11 cellular contexts compared by ENCODE assay signal in genomic region chr14:22821193-22822016, GRCh38. TPM values are rescaled to one million over a fixed set of nuclear protein-coding genes. Genes with fewer than 3 reads are reported as not detected.
DNase-seq lines count a peak whose midpoint lies in the region; ATAC-seq, FAIRE-seq and TF ChIP-seq lines count a peak whose summit lies in the region.
"Had no signal": no experiment of that assay in that cellular context is flagged by ENCODE, and none has a peak within 500 bp of the region (broad histone marks: within the 10 kb centered on the region; RNA-seq: fewer than 3 reads in every experiment).

No MANE protein-coding gene starts in this region.

- peaks cover 2% of the 10 kb centered on the region for H3K36me3 Mint-ChIP-seq in activated T-helper 1 cell treated with anti-CD3 and anti-CD28 coated beads, Interleukin-12 subunit alpha, Interleukin-12 subunit beta, Interleukin-2, Interleukin-4 antibody, amounts not matched to agents 30 ng/mL and 10 ng/mL and 1 ng/mL, durations not matched to agents 14 hours and 24 hours and 36 hours (ENCODE audit: low read depth)
- no peaks in the 10 kb centered on the region for H3K36me3 Mint-ChIP-seq in CD4-positive, alpha-beta T cell (ENCODE audit: low read depth)

- H3K9me3 Mint-ChIP-seq in activated T-helper 1 cell treated with anti-CD3 and anti-CD28 coated beads, Interleukin-12 subunit alpha, Interleukin-12 subunit beta, Interleukin-2, Interleukin-4 antibody, amounts not matched to agents 30 ng/mL and 10 ng/mL and 1 ng/mL, durations not matched to agents 14 hours and 24 hours and 36 hours, result no peaks in the 10 kb centered on the region
- H3K9me3 Mint-ChIP-seq in CD4-positive, alpha-beta T cell, result no peaks in the 10 kb centered on the region

- ATAC-seq in HepG2, result peak; percentile 50
- ATAC-seq in right lobe of liver, result no peak
- ATAC-seq in HG03439 (IDR thresholded peaks at IDR 0.05; ENCODE audit: unreplicated experiment), result no peak
- no peak for ATAC-seq in CD4-positive, alpha-beta T cell (ENCODE audit: poor library complexity)

- H3K4me2 ChIP-seq in HepG2 (ENCODE audit: low read depth, low read length), result peak overlapping the region; percentile 60

- peaks cover 35% of the 10 kb centered on the region for H3K4me1 Mint-ChIP-seq in activated T-helper 1 cell treated with anti-CD3 and anti-CD28 coated beads, Interleukin-12 subunit alpha, Interleukin-12 subunit beta, Interleukin-2, Interleukin-4 antibody, amounts not matched to agents 30 ng/mL and 10 ng/mL and 1 ng/mL, durations not matched to agents 14 hours and 24 hours and 36 hours (ENCODE audit: low read depth)
- peaks cover 23% of the 10 kb centered on the region for H3K4me1 Mint-ChIP-seq in CD4-positive, alpha-beta T cell (ENCODE audit: low read depth)

- peak overlapping the region; percentile 10 for H2AFZ ChIP-seq in HepG2 (ENCODE audit: low read length)

- no peak overlapping the region for H3K9ac ChIP-seq in HepG2 (ENCODE audit: insufficient read depth, low read depth, low read length)

- H3K36me3 ChIP-seq in HepG2 (replicated peaks in 1 of 2; ENCODE audit: control insufficient read depth in 1 of 2, insufficient read depth in 2 of 2, low read length in 2 of 2) (no peaks in the 10 kb centered on the region), right lobe of liver (no peaks in the 10 kb centered on the region)
- H3K36me3 ChIP-seq: MG63 had no signal

- no peak overlapping the region for H3K27ac Mint-ChIP-seq in activated T-helper 1 cell treated with anti-CD3 and anti-CD28 coated beads, Interleukin-12 subunit alpha, Interleukin-12 subunit beta, Interleukin-2, Interleukin-4 antibody, amounts not matched to agents 30 ng/mL and 10 ng/mL and 1 ng/mL, durations not matched to agents 14 hours and 24 hours and 36 hours
- H3K27ac Mint-ChIP-seq in CD4-positive, alpha-beta T cell, result no peak overlapping the region

- CTCF ChIA-PET in HepG2 (lab: Yijun Ruan, JAX; ENCODE audit: low intra/inter-chr PET ratio, low total read pairs), result interaction anchor here (1.0 to 6.1 kb wide), 3 partner anchors 32 to 264 kb away, joined by 4 to 141 read pairs (median 20); no protein-coding TSS in a partner anchor
- CTCF ChIA-PET in CD4-positive, alpha-beta T cell (lab: Charles Lee), result interaction anchor here (4.1 kb wide), 1 partner anchor 31 kb away, joined by 67 read pairs; no protein-coding TSS in a partner anchor

- no peaks in the 10 kb centered on the region for H4K20me1 ChIP-seq in HepG2 (ENCODE audit: insufficient read depth, low read length)

- TF ChIP-seq POLR2A in HepG2 (IDR thresholded peaks at IDR 0.05; ENCODE audit: insufficient read depth in 1 of 2, low read depth in 2 of 2, low read length in 2 of 2), result no peak
- no peak for TF ChIP-seq POLR2A in right lobe of liver (IDR thresholded peaks at IDR 0.05)

- TF ChIP-seq RAD21 in HepG2 (CRISPR knock-in tag; IDR thresholded peaks at IDR 0.05), result no peak

- H3K4me1 ChIP-seq in HepG2 (ENCODE audit: insufficient read depth, low read length) (peaks cover 67% of the 10 kb centered on the region), right lobe of liver (peaks cover 0 to 13% (median 0%) of the 10 kb centered on the region in 4 donors)

- H3K27ac ChIP-seq in HepG2 (ENCODE audit: extremely low read length, insufficient read depth, low read length) (no peak overlapping the region), right lobe of liver (no peak overlapping the region)
- H3K27ac ChIP-seq in CD4-positive, alpha-beta T cell (ENCODE audit: low read depth, low read length), result no peak overlapping the region

- H3K79me2 ChIP-seq in HepG2 (ENCODE audit: insufficient read depth, low read length), result no peaks in the 10 kb centered on the region

- FAIRE-seq in HepG2 (lab: Jason Lieb, UNC), result peak; percentile 18

- peak; percentile 38 for TF ChIP-seq CTCF in HepG2 (CRISPR knock-in tag; IDR thresholded peaks at IDR 0.05)
- TF ChIP-seq CTCF in right lobe of liver (IDR thresholded peaks at IDR 0.05), result no peak
- TF ChIP-seq CTCF in CD4-positive, alpha-beta T cell (IDR thresholded peaks at IDR 0.05), result no peak

- WGBS in HepG2 (ENCODE audit: low lambda C conversion rate), result 30% methylated on average over 24 of the region's 24 CpGs
- WGBS in right lobe of liver (ENCODE audit: insufficient coverage, low coverage, low lambda C conversion rate, missing lambda C conversion rate), result 76% methylated on average over 15 of the region's 24 CpGs

- TF ChIP-seq EP300 in HepG2 (IDR thresholded peaks at IDR 0.05; ENCODE audit: low read depth in 2 of 2, low read length in 2 of 2) (0 out of 4 replicates have a peak, but pooled peaks of 1 of the 2 experiments have one; percentile 9), HepG2 (CRISPR knock-in tag; IDR thresholded peaks at IDR 0.05; ENCODE audit: borderline replicate concordance) (peak; percentile 65)

- in situ Hi-C loops in HepG2 (cut with HindIII; ENCODE audit: extremely low pct_ligation_motif_present, low pct_unique_long_range_greater_than_20kb), result loop anchor here (5.0 kb wide), 1 partner anchor 81 kb away; no protein-coding TSS in a partner anchor

- H3K27me3 ChIP-seq in HepG2 (ENCODE audit: control insufficient read depth in 1 of 2, insufficient read depth in 2 of 2, low read length in 2 of 2) (0 out of 5 replicates have a peak, but pooled peaks cover 0 to 3% of the 10 kb centered on the region in 2 experiments), right lobe of liver (no peaks in the 10 kb centered on the region)
- no peaks in the 10 kb centered on the region for H3K27me3 ChIP-seq in CD4-positive, alpha-beta T cell (ENCODE audit: control insufficient read depth, insufficient read depth, low read length)
- H3K27me3 ChIP-seq: MG63 had no signal

- intact Hi-C loops in HepG2 (cut with micrococcal nuclease; ENCODE audit: unreplicated experiment) (loop anchor here (1.0 to 2.0 kb wide), 2 partner anchors 79 to 265 kb away; no protein-coding TSS in a partner anchor), right lobe of liver (cut with DNase I) (no loop called here)
- intact Hi-C loops in activated T-helper 1 cell treated with anti-CD3 and anti-CD28 coated beads, Interleukin-12 subunit alpha, Interleukin-12 subunit beta, Interleukin-2, Interleukin-4 antibody, amounts not matched to agents 30 ng/mL and 10 ng/mL and 1 ng/mL, durations not matched to agents 14 hours and 24 hours and 36 hours (cut with micrococcal nuclease), result loop anchor here (2.0 kb wide), 2 partner anchors 161 to 251 kb away; partner anchors contain the start of gene AJUBA
- intact Hi-C loops in CD4-positive, alpha-beta T cell (cut with DNase I, micrococcal nuclease), result loop anchor here (1.0 to 2.0 kb wide), 3 partner anchors 32 to 162 kb away; partner anchors contain the start of gene AJUBA (in 1 of the 2)

- peak; percentile 84 for DNase-seq in HepG2 (ENCODE audit: low spot score)
- no peak for DNase-seq in right lobe of liver
- DNase-seq in activated T-helper 1 cell treated with anti-CD3 and anti-CD28 coated beads, Interleukin-12 subunit alpha, Interleukin-12 subunit beta, Interleukin-2, Interleukin-4 antibody, amounts not matched to agents 30 ng/mL and 10 ng/mL and 1 ng/mL, durations not matched to agents 14 hours and 24 hours and 36 hours (ENCODE audit: low spot score), result no peak
- DNase-seq in kidney tubule cell (ENCODE audit: low spot score), result peak; percentile 81
- DNase-seq in H4 (ENCODE audit: low spot score), result no peak
- no peak for DNase-seq in NCI-H446 treated with DMSO at 0.1 percent for 48 hours (lab: John Stamatoyannopoulos, UW)
- DNase-seq in CD4-positive, alpha-beta T cell, result no peak
- DNase-seq: cortex of kidney, hippocampal formation, MG63 had no signal

- H3K9me3 ChIP-seq in HepG2 (ENCODE audit: low read length), result no peaks in the 10 kb centered on the region
- no peaks in the 10 kb centered on the region for H3K9me3 ChIP-seq in right lobe of liver
- H3K9me3 ChIP-seq in CD4-positive, alpha-beta T cell (ENCODE audit: control insufficient read depth, low read length), result no peaks in the 10 kb centered on the region
- H3K9me3 ChIP-seq: MG63 had no signal

- POLR2A ChIA-PET in HepG2 (lab: Yijun Ruan, JAX), result interaction anchor here (0.6 to 3.5 kb wide), 11 partner anchors 9 to 232 kb away, joined by 3 to 29 read pairs (median 6); partner anchors contain the start of genes DAD1, LRP10, MMP14 and OXA1L
- POLR2A ChIA-PET in CD4-positive, alpha-beta T cell (lab: Charles Lee), result interaction anchor here (2.7 kb wide), 1 partner anchor 31 kb away, joined by 12 read pairs; no protein-coding TSS in a partner anchor

- peak overlapping the region; percentile 5 for H3K4me3 Mint-ChIP-seq in activated T-helper 1 cell treated with anti-CD3 and anti-CD28 coated beads, Interleukin-12 subunit alpha, Interleukin-12 subunit beta, Interleukin-2, Interleukin-4 antibody, amounts not matched to agents 30 ng/mL and 10 ng/mL and 1 ng/mL, durations not matched to agents 14 hours and 24 hours and 36 hours
- no peak overlapping the region for H3K4me3 Mint-ChIP-seq in CD4-positive, alpha-beta T cell

- peak overlapping the region in 2 of 3 experiments; percentile 0 to 30; a peak in 2 of 6 replicates for H3K4me3 ChIP-seq in HepG2 (replicated peaks in 1 of 3; ENCODE audit: insufficient read depth in 1 of 3, low read depth in 2 of 3, low read length in 3 of 3)
- H3K4me3 ChIP-seq in right lobe of liver, result no peak overlapping the region
- H3K4me3 ChIP-seq: MG63 had no signal

- peaks cover 8% of the 10 kb centered on the region for H3K27me3 Mint-ChIP-seq in activated T-helper 1 cell treated with anti-CD3 and anti-CD28 coated beads, Interleukin-12 subunit alpha, Interleukin-12 subunit beta, Interleukin-2, Interleukin-4 antibody, amounts not matched to agents 30 ng/mL and 10 ng/mL and 1 ng/mL, durations not matched to agents 14 hours and 24 hours and 36 hours (ENCODE audit: insufficient read depth)
- peaks cover 10% of the 10 kb centered on the region for H3K27me3 Mint-ChIP-seq in CD4-positive, alpha-beta T cell

- no TSS peak for BruUV-seq in HepG2 (replicated peaks; lab: Mats Ljungman, UMichigan)

RNA-seq across cellular contexts. Expression of gene SLC7A7, which starts 6.2 kb away (rescaled TPM):
- 0.07 and 0.13 TPM in 2 replicates for total RNA-seq in HepG2 (2016; rRNA removed; fragmentation: Illumina TruSeq; extraction: Trizol)
- total RNA-seq in HepG2 (2016; cell fraction: cytosol; rRNA removed; fragmentation: Illumina TruSeq; extraction: Trizol; ENCODE audit: low read depth), result not detected in 2 replicates
- total RNA-seq in HepG2 (2016; cell fraction: insoluble cytoplasmic fraction; rRNA removed; fragmentation: Illumina TruSeq; extraction: Trizol), result 0.17 TPM in 1 of 2 replicates, not detected in the other
- 0.10 and 0.15 TPM in 2 replicates for total RNA-seq in HepG2 (2016; cell fraction: membrane; rRNA removed; fragmentation: Illumina TruSeq; extraction: Trizol)
- 0.38 TPM in 1 of 2 replicates, not detected in the other for total RNA-seq in HepG2 (2016; cell fraction: nucleus; rRNA removed; fragmentation: Illumina TruSeq; extraction: Trizol)
- 0.63 and 1.1 TPM in 2 replicates for polyA plus RNA-seq in HepG2 (2011; rRNA removed)
- polyA plus RNA-seq in HepG2 (2011; cell fraction: cytosol; rRNA removed), result 0.94 and 1.3 TPM in 2 replicates
- 2.3 and 2.5 TPM in 2 replicates for polyA plus RNA-seq in HepG2 (2011; cell fraction: nucleus; rRNA removed)
- 1.3 and 1.7 TPM in 2 replicates for polyA plus RNA-seq in HepG2 (2012)
- polyA plus RNA-seq in HepG2 (2016; cell fraction: cytosol; fragmentation: Illumina TruSeq; extraction: Trizol; ENCODE audit: low read depth), result not detected in 2 replicates
- 0.19 and 0.40 TPM in 2 replicates for polyA plus RNA-seq in HepG2 (2016; cell fraction: insoluble cytoplasmic fraction; fragmentation: Illumina TruSeq; extraction: Trizol; ENCODE audit: low read depth)
- polyA plus RNA-seq in HepG2 (2016; cell fraction: membrane; fragmentation: Illumina TruSeq; extraction: Trizol; ENCODE audit: low read depth), result 0.23 and 0.27 TPM in 2 replicates
- polyA plus RNA-seq in HepG2 (2016; cell fraction: nucleus; fragmentation: Illumina TruSeq; extraction: Trizol; ENCODE audit: insufficient read depth, low read depth), result not detected in 2 replicates
- 1.2 and 3.2 TPM in 2 replicates for polyA minus RNA-seq in HepG2 (2011; rRNA and poly(A)+ RNA removed; ENCODE audit: low replicate concordance)
- 0.44 TPM in 1 of 2 replicates, not detected in the other for polyA minus RNA-seq in HepG2 (2011; cell fraction: cytosol; rRNA and poly(A)+ RNA removed)
- polyA minus RNA-seq in HepG2 (2011; cell fraction: nucleus; rRNA and poly(A)+ RNA removed), result 0.50 and 0.90 TPM in 2 replicates
- total RNA-seq in right lobe of liver, result 10 to 100 TPM in 2 of 6 experiments, 1 to 10 TPM in 4; 6.2 to 11.4 (median 7.3) TPM
- 0.61 TPM in 1 of 2 replicates, not detected in the other for total RNA-seq in activated T-helper 1 cell treated with anti-CD3 and anti-CD28 coated beads, Interleukin-12 subunit alpha, Interleukin-12 subunit beta, Interleukin-2, Interleukin-4 antibody, amounts not matched to agents 30 ng/mL and 10 ng/mL and 1 ng/mL, durations not matched to agents 14 hours and 24 hours and 36 hours
- total RNA-seq in H4 (2014; rRNA removed; shearing (Covaris generic)), result 13.6 and 13.9 TPM in 2 replicates
- 1 to 10 TPM in 1 of 2 experiments, under 1 TPM in 1; 0.89 to 1.1 TPM for total RNA-seq in CD4-positive, alpha-beta T cell

RNA-seq across cellular contexts. Expression of gene MRPL52, which starts 8.3 kb away (rescaled TPM):
- total RNA-seq in HepG2 (2016; rRNA removed; fragmentation: Illumina TruSeq; extraction: Trizol), result 329 and 420 TPM in 2 replicates
- 142 and 155 TPM in 2 replicates for total RNA-seq in HepG2 (2016; cell fraction: cytosol; rRNA removed; fragmentation: Illumina TruSeq; extraction: Trizol; ENCODE audit: low read depth)
- total RNA-seq in HepG2 (2016; cell fraction: insoluble cytoplasmic fraction; rRNA removed; fragmentation: Illumina TruSeq; extraction: Trizol), result 341 and 464 TPM in 2 replicates
- 156 and 160 TPM in 2 replicates for total RNA-seq in HepG2 (2016; cell fraction: membrane; rRNA removed; fragmentation: Illumina TruSeq; extraction: Trizol)
- total RNA-seq in HepG2 (2016; cell fraction: nucleus; rRNA removed; fragmentation: Illumina TruSeq; extraction: Trizol), result 109 and 136 TPM in 2 replicates
- polyA plus RNA-seq in HepG2 (2011; rRNA removed), result 118 and 123 TPM in 2 replicates
- polyA plus RNA-seq in HepG2 (2011; cell fraction: cytosol; rRNA removed), result 96.8 and 121 TPM in 2 replicates
- 57.8 and 65.3 TPM in 2 replicates for polyA plus RNA-seq in HepG2 (2011; cell fraction: nucleus; rRNA removed)
- 191 and 236 TPM in 2 replicates for polyA plus RNA-seq in HepG2 (2012)
- 177 and 226 TPM in 2 replicates for polyA plus RNA-seq in HepG2 (2016; cell fraction: cytosol; fragmentation: Illumina TruSeq; extraction: Trizol; ENCODE audit: low read depth)
- 443 and 518 TPM in 2 replicates for polyA plus RNA-seq in HepG2 (2016; cell fraction: insoluble cytoplasmic fraction; fragmentation: Illumina TruSeq; extraction: Trizol; ENCODE audit: low read depth)
- polyA plus RNA-seq in HepG2 (2016; cell fraction: membrane; fragmentation: Illumina TruSeq; extraction: Trizol; ENCODE audit: low read depth), result 154 and 175 TPM in 2 replicates
- 256 and 271 TPM in 2 replicates for polyA plus RNA-seq in HepG2 (2016; cell fraction: nucleus; fragmentation: Illumina TruSeq; extraction: Trizol; ENCODE audit: insufficient read depth, low read depth)
- polyA minus RNA-seq in HepG2 (2011; rRNA and poly(A)+ RNA removed; ENCODE audit: low replicate concordance), result 17.7 and 30.4 TPM in 2 replicates
- 72.9 and 76.8 TPM in 2 replicates for polyA minus RNA-seq in HepG2 (2011; cell fraction: cytosol; rRNA and poly(A)+ RNA removed)
- polyA minus RNA-seq in HepG2 (2011; cell fraction: nucleus; rRNA and poly(A)+ RNA removed), result 33.7 and 36.6 TPM in 2 replicates
- total RNA-seq in right lobe of liver, result 10 to 100 TPM; 42.0 to 96.6 (median 47.6) TPM
- 187 and 196 TPM in 2 replicates for total RNA-seq in activated T-helper 1 cell treated with anti-CD3 and anti-CD28 coated beads, Interleukin-12 subunit alpha, Interleukin-12 subunit beta, Interleukin-2, Interleukin-4 antibody, amounts not matched to agents 30 ng/mL and 10 ng/mL and 1 ng/mL, durations not matched to agents 14 hours and 24 hours and 36 hours
- total RNA-seq in H4 (2014; rRNA removed; shearing (Covaris generic)), result 130 and 189 TPM in 2 replicates
- total RNA-seq in CD4-positive, alpha-beta T cell, result 10 to 100 TPM; 27.6 to 29.4 TPM

RNA-seq across cellular contexts. Expression of gene MMP14, which starts 15.0 kb away (rescaled TPM):
- total RNA-seq in HepG2 (2016; rRNA removed; fragmentation: Illumina TruSeq; extraction: Trizol) (1.6 and 5.2 TPM in 2 replicates), right lobe of liver (10 to 100 TPM in 4 of 6 experiments, 1 to 10 TPM in 2; 8.7 to 26.0 (median 12.8) TPM)
- 0.20 and 0.44 TPM in 2 replicates for total RNA-seq in HepG2 (2016; cell fraction: cytosol; rRNA removed; fragmentation: Illumina TruSeq; extraction: Trizol; ENCODE audit: low read depth)
- total RNA-seq in HepG2 (2016; cell fraction: insoluble cytoplasmic fraction; rRNA removed; fragmentation: Illumina TruSeq; extraction: Trizol), result 2.1 and 5.2 TPM in 2 replicates
- 0.71 and 0.79 TPM in 2 replicates for total RNA-seq in HepG2 (2016; cell fraction: membrane; rRNA removed; fragmentation: Illumina TruSeq; extraction: Trizol)
- 4.6 and 5.5 TPM in 2 replicates for total RNA-seq in HepG2 (2016; cell fraction: nucleus; rRNA removed; fragmentation: Illumina TruSeq; extraction: Trizol)
- polyA plus RNA-seq in HepG2 (2011; rRNA removed), result 9.8 and 11.3 TPM in 2 replicates
- polyA plus RNA-seq in HepG2 (2011; cell fraction: cytosol; rRNA removed), result 5.8 and 6.5 TPM in 2 replicates
- polyA plus RNA-seq in HepG2 (2011; cell fraction: nucleus; rRNA removed), result 25.6 and 29.7 TPM in 2 replicates
- polyA plus RNA-seq in HepG2 (2012), result 4.8 and 11.1 TPM in 2 replicates
- 0.14 and 0.26 TPM in 2 replicates for polyA plus RNA-seq in HepG2 (2016; cell fraction: cytosol; fragmentation: Illumina TruSeq; extraction: Trizol; ENCODE audit: low read depth)
- 1.7 and 2.1 TPM in 2 replicates for polyA plus RNA-seq in HepG2 (2016; cell fraction: insoluble cytoplasmic fraction; fragmentation: Illumina TruSeq; extraction: Trizol; ENCODE audit: low read depth)
- polyA plus RNA-seq in HepG2 (2016; cell fraction: membrane; fragmentation: Illumina TruSeq; extraction: Trizol; ENCODE audit: low read depth), result 0.27 and 0.44 TPM in 2 replicates
- 9.4 and 10.2 TPM in 2 replicates for polyA plus RNA-seq in HepG2 (2016; cell fraction: nucleus; fragmentation: Illumina TruSeq; extraction: Trizol; ENCODE audit: insufficient read depth, low read depth)
- polyA minus RNA-seq in HepG2 (2011; rRNA and poly(A)+ RNA removed; ENCODE audit: low replicate concordance), result 1.4 and 12.3 TPM in 2 replicates
- 2.5 and 3.8 TPM in 2 replicates for polyA minus RNA-seq in HepG2 (2011; cell fraction: cytosol; rRNA and poly(A)+ RNA removed)
- polyA minus RNA-seq in HepG2 (2011; cell fraction: nucleus; rRNA and poly(A)+ RNA removed), result 4.5 and 4.8 TPM in 2 replicates
- total RNA-seq in activated T-helper 1 cell treated with anti-CD3 and anti-CD28 coated beads, Interleukin-12 subunit alpha, Interleukin-12 subunit beta, Interleukin-2, Interleukin-4 antibody, amounts not matched to agents 30 ng/mL and 10 ng/mL and 1 ng/mL, durations not matched to agents 14 hours and 24 hours and 36 hours, result 1.5 and 2.6 TPM in 2 replicates
- total RNA-seq in H4 (2014; rRNA removed; shearing (Covaris generic)), result 268 and 298 TPM in 2 replicates
- 1 to 10 TPM; 2.6 to 2.9 TPM for total RNA-seq in CD4-positive, alpha-beta T cell

RNA-seq across cellular contexts. Expression of gene LRP10, which starts 50.1 kb away (rescaled TPM):
- 8.6 and 16.9 TPM in 2 replicates for total RNA-seq in HepG2 (2016; rRNA removed; fragmentation: Illumina TruSeq; extraction: Trizol)
- 4.6 and 5.4 TPM in 2 replicates for total RNA-seq in HepG2 (2016; cell fraction: cytosol; rRNA removed; fragmentation: Illumina TruSeq; extraction: Trizol; ENCODE audit: low read depth)
- total RNA-seq in HepG2 (2016; cell fraction: insoluble cytoplasmic fraction; rRNA removed; fragmentation: Illumina TruSeq; extraction: Trizol), result 8.2 and 17.2 TPM in 2 replicates
- 13.8 and 15.6 TPM in 2 replicates for total RNA-seq in HepG2 (2016; cell fraction: membrane; rRNA removed; fragmentation: Illumina TruSeq; extraction: Trizol)
- 15.9 and 21.6 TPM in 2 replicates for total RNA-seq in HepG2 (2016; cell fraction: nucleus; rRNA removed; fragmentation: Illumina TruSeq; extraction: Trizol)
- polyA plus RNA-seq in HepG2 (2011; rRNA removed), result 45.2 and 80.6 TPM in 2 replicates
- polyA plus RNA-seq in HepG2 (2011; cell fraction: cytosol; rRNA removed), result 49.4 and 54.8 TPM in 2 replicates
- 70.7 and 85.9 TPM in 2 replicates for polyA plus RNA-seq in HepG2 (2011; cell fraction: nucleus; rRNA removed)
- polyA plus RNA-seq in HepG2 (2012), result 45.8 and 84.6 TPM in 2 replicates
- 6.5 and 7.4 TPM in 2 replicates for polyA plus RNA-seq in HepG2 (2016; cell fraction: cytosol; fragmentation: Illumina TruSeq; extraction: Trizol; ENCODE audit: low read depth)
- polyA plus RNA-seq in HepG2 (2016; cell fraction: insoluble cytoplasmic fraction; fragmentation: Illumina TruSeq; extraction: Trizol; ENCODE audit: low read depth), result 8.2 and 10.9 TPM in 2 replicates
- polyA plus RNA-seq in HepG2 (2016; cell fraction: membrane; fragmentation: Illumina TruSeq; extraction: Trizol; ENCODE audit: low read depth), result 11.6 and 13.0 TPM in 2 replicates
- 22.9 and 23.5 TPM in 2 replicates for polyA plus RNA-seq in HepG2 (2016; cell fraction: nucleus; fragmentation: Illumina TruSeq; extraction: Trizol; ENCODE audit: insufficient read depth, low read depth)
- polyA minus RNA-seq in HepG2 (2011; rRNA and poly(A)+ RNA removed; ENCODE audit: low replicate concordance), result 73.0 and 241 TPM in 2 replicates
- 55.0 and 77.3 TPM in 2 replicates for polyA minus RNA-seq in HepG2 (2011; cell fraction: cytosol; rRNA and poly(A)+ RNA removed)
- 23.4 and 37.7 TPM in 2 replicates for polyA minus RNA-seq in HepG2 (2011; cell fraction: nucleus; rRNA and poly(A)+ RNA removed)
- total RNA-seq in right lobe of liver, result 10 to 100 TPM; 31.0 to 54.5 (median 44.6) TPM
- total RNA-seq in activated T-helper 1 cell treated with anti-CD3 and anti-CD28 coated beads, Interleukin-12 subunit alpha, Interleukin-12 subunit beta, Interleukin-2, Interleukin-4 antibody, amounts not matched to agents 30 ng/mL and 10 ng/mL and 1 ng/mL, durations not matched to agents 14 hours and 24 hours and 36 hours, result 44.6 and 46.0 TPM in 2 replicates
- total RNA-seq in H4 (2014; rRNA removed; shearing (Covaris generic)), result 35.8 and 48.4 TPM in 2 replicates
- total RNA-seq in CD4-positive, alpha-beta T cell, result 10 to 100 TPM; 52.4 to 54.6 TPM

RNA-seq across cellular contexts. Expression of gene OXA1L, which starts 54.9 kb away (rescaled TPM):
- total RNA-seq in HepG2 (2016; rRNA removed; fragmentation: Illumina TruSeq; extraction: Trizol), result 216 and 230 TPM in 2 replicates
- total RNA-seq in HepG2 (2016; cell fraction: cytosol; rRNA removed; fragmentation: Illumina TruSeq; extraction: Trizol; ENCODE audit: low read depth), result 92.0 and 105 TPM in 2 replicates
- 222 and 225 TPM in 2 replicates for total RNA-seq in HepG2 (2016; cell fraction: insoluble cytoplasmic fraction; rRNA removed; fragmentation: Illumina TruSeq; extraction: Trizol)
- total RNA-seq in HepG2 (2016; cell fraction: membrane; rRNA removed; fragmentation: Illumina TruSeq; extraction: Trizol), result 260 and 273 TPM in 2 replicates
- total RNA-seq in HepG2 (2016; cell fraction: nucleus; rRNA removed; fragmentation: Illumina TruSeq; extraction: Trizol), result 197 and 215 TPM in 2 replicates
- 559 and 589 TPM in 2 replicates for polyA plus RNA-seq in HepG2 (2011; rRNA removed)
- polyA plus RNA-seq in HepG2 (2011; cell fraction: cytosol; rRNA removed), result 516 and 523 TPM in 2 replicates
- 726 and 748 TPM in 2 replicates for polyA plus RNA-seq in HepG2 (2011; cell fraction: nucleus; rRNA removed)
- 375 and 450 TPM in 2 replicates for polyA plus RNA-seq in HepG2 (2012)
- polyA plus RNA-seq in HepG2 (2016; cell fraction: cytosol; fragmentation: Illumina TruSeq; extraction: Trizol; ENCODE audit: low read depth), result 179 and 202 TPM in 2 replicates
- polyA plus RNA-seq in HepG2 (2016; cell fraction: insoluble cytoplasmic fraction; fragmentation: Illumina TruSeq; extraction: Trizol; ENCODE audit: low read depth), result 319 and 338 TPM in 2 replicates
- polyA plus RNA-seq in HepG2 (2016; cell fraction: membrane; fragmentation: Illumina TruSeq; extraction: Trizol; ENCODE audit: low read depth), result 363 and 438 TPM in 2 replicates
- 462 and 464 TPM in 2 replicates for polyA plus RNA-seq in HepG2 (2016; cell fraction: nucleus; fragmentation: Illumina TruSeq; extraction: Trizol; ENCODE audit: insufficient read depth, low read depth)
- polyA minus RNA-seq in HepG2 (2011; rRNA and poly(A)+ RNA removed; ENCODE audit: low replicate concordance), result 284 and 598 TPM in 2 replicates
- 252 and 275 TPM in 2 replicates for polyA minus RNA-seq in HepG2 (2011; cell fraction: cytosol; rRNA and poly(A)+ RNA removed)
- 335 and 404 TPM in 2 replicates for polyA minus RNA-seq in HepG2 (2011; cell fraction: nucleus; rRNA and poly(A)+ RNA removed)
- 10 to 100 TPM; 64.3 to 80.1 (median 72.3) TPM for total RNA-seq in right lobe of liver
- total RNA-seq in activated T-helper 1 cell treated with anti-CD3 and anti-CD28 coated beads, Interleukin-12 subunit alpha, Interleukin-12 subunit beta, Interleukin-2, Interleukin-4 antibody, amounts not matched to agents 30 ng/mL and 10 ng/mL and 1 ng/mL, durations not matched to agents 14 hours and 24 hours and 36 hours, result 125 and 127 TPM in 2 replicates
- total RNA-seq in H4 (2014; rRNA removed; shearing (Covaris generic)), result 106 and 132 TPM in 2 replicates
- 100 to 1,000 TPM; 176 to 177 TPM for total RNA-seq in CD4-positive, alpha-beta T cell

Comparison
In these comparisons a context has a peak if more than half of its experiments do, and no peak if none do; other contexts are left out.
1. DNase-seq: peak in HepG2 (single experiment) and kidney tubule cell (single experiment); none in right lobe of liver (0 of 3), activated T-helper 1 cell treated with anti-CD3 and anti-CD28 coated beads, Interleukin-12 subunit alpha, Interleukin-12 subunit beta, Interleukin-2, Interleukin-4 antibody, amounts not matched to agents 30 ng/mL and 10 ng/mL and 1 ng/mL, durations not matched to agents 14 hours and 24 hours and 36 hours (single experiment), H4 (single experiment), NCI-H446 treated with DMSO at 0.1 percent for 48 hours (single experiment) and CD4-positive, alpha-beta T cell (0 of 10).
2. H3K4me3 ChIP-seq: peak in HepG2 (2 of 3); none in right lobe of liver (0 of 3).
3. intact Hi-C loops: an anchor here in HepG2 (1.0 to 2.0 kb wide), activated T-helper 1 cell treated with anti-CD3 and anti-CD28 coated beads, Interleukin-12 subunit alpha, Interleukin-12 subunit beta, Interleukin-2, Interleukin-4 antibody, amounts not matched to agents 30 ng/mL and 10 ng/mL and 1 ng/mL, durations not matched to agents 14 hours and 24 hours and 36 hours (2.0 kb wide) and CD4-positive, alpha-beta T cell (1.0 to 2.0 kb wide); none called in right lobe of liver.